ENCODE assay signal across 25 cellular contexts in genomic region chr13:27834095-27834494, GRCh38. TPM values are rescaled to one million over a fixed set of nuclear protein-coding genes. Genes with fewer than 3 reads are reported as not detected.
DNase-seq lines count a peak whose midpoint lies in the region; ATAC-seq and TF ChIP-seq lines count a peak whose summit lies in the region.
"Had no signal": no experiment of that assay in that cellular context is flagged by ENCODE, and none has a peak within 500 bp of the region (broad histone marks: within the 10 kb centered on the region; RNA-seq: fewer than 3 reads in every experiment).

No MANE protein-coding gene starts in this region.

- TF ChIP-seq EP300 in stomach (IDR thresholded peaks at IDR 0.05), result no peak

- WGBS in stomach, 5 donors, result 62 to 72% (median 68%) methylated on average over 6 of the region's 6 CpGs
- 61 to 79% (median 72%) methylated on average over 6 of the region's 6 CpGs for WGBS in spleen, 5 donors

- H3K27me3 ChIP-seq in SJCRH30, result peaks cover 13% of the 10 kb centered on the region
- peaks cover 0 to 70% (median 17%) of the 10 kb centered on the region in 3 donors for H3K27me3 ChIP-seq in stomach
- H3K27me3 ChIP-seq in spleen (replicated peaks in 1 of 7), result peaks cover 0 to 76% (median 22%) of the 10 kb centered on the region in 7 donors

- DNase-seq in NCI-H510A treated with DMSO at 0.1 percent for 48 hours (lab: John Stamatoyannopoulos, UW) (peak; percentile 16), NCI-H510A (lab: John Stamatoyannopoulos, UW) (no peak), cardiac septum (ENCODE audit: low spot score) (peak; percentile 58), left ventricle myocardium superior (no peak), SJCRH30 (peak; percentile 18 to 56), stomach (peak; percentile 11), spleen (no peak)
- DNase-seq: 8988T; ACHN; AML-193; BE2C; CD4-positive, alpha-beta T cell; CD8-positive, alpha-beta memory T cell; DMS 273 treated with DMSO at 0.1 percent for 48 hours; DMS79; EL; GDM1; GM23248; H7; HCEC 1CT had no signal

- TF ChIP-seq CTCF in stomach (IDR thresholded peaks at IDR 0.05) (no peak), spleen (IDR thresholded peaks at IDR 0.05 in 8 of 11, conservative IDR thresholded peaks at IDR 0.05 in 3 of 11) (no peak)

- no peak for TF ChIP-seq POLR2A in stomach (IDR thresholded peaks at IDR 0.05)
- no peak for TF ChIP-seq POLR2A in spleen (IDR thresholded peaks at IDR 0.05)

- H3K9me3 ChIP-seq in SJCRH30 (replicated peaks) (no peaks in the 10 kb centered on the region), stomach (no peaks in the 10 kb centered on the region), spleen (no peaks in the 10 kb centered on the region)
- H3K9me3 ChIP-seq: A549; BE2C; BLaER1 treated with 17β-estradiol and CSF1 and Interleukin-3, amounts not matched to agents 10 nM and 100 nM had no signal

- H3K4me1 ChIP-seq in SJCRH30 (no peaks in the 10 kb centered on the region), stomach (peaks cover 0 to 8% (median 6%) of the 10 kb centered on the region in 4 donors), spleen (peaks cover 0 to 10% (median 7%) of the 10 kb centered on the region in 6 donors)
- H3K4me1 ChIP-seq: A549, BE2C had no signal

- no peak overlapping the region for H3K27ac ChIP-seq in SJCRH30
- H3K27ac ChIP-seq in stomach, result no peak overlapping the region
- no peak overlapping the region for H3K27ac ChIP-seq in spleen
- H3K27ac ChIP-seq: A549; BLaER1 treated with 17β-estradiol and CSF1 and Interleukin-3, amounts not matched to agents 10 nM and 100 nM; GM23248 had no signal

- H3K4me3 ChIP-seq in SJCRH30 (no peak overlapping the region), stomach (no peak overlapping the region), spleen (no peak overlapping the region)
- H3K4me3 ChIP-seq: A549; BLaER1 treated with 17β-estradiol and CSF1 and Interleukin-3, amounts not matched to agents 10 nM and 100 nM; GM12878; GM23248 had no signal

- no peak for ATAC-seq in left ventricle myocardium superior
- ATAC-seq: A549, GM12878 had no signal

- intact Hi-C loops in cardiac septum (cut with DNase I), result no loop called here
- intact Hi-C loops in left ventricle myocardium superior (cut with micrococcal nuclease), result no loop called here
- intact Hi-C loops in stomach (cut with DNase I; ENCODE audit: low total_unique reads), result no loop called here
- intact Hi-C loops in spleen (cut with DNase I; ENCODE audit: low total_unique reads), result loop anchor here (10.0 kb wide), 1 partner anchor 121 kb away; no protein-coding TSS in a partner anchor

- H3K36me3 ChIP-seq in SJCRH30 (no peaks in the 10 kb centered on the region), stomach (no peaks in the 10 kb centered on the region), spleen (no peaks in the 10 kb centered on the region)
- H3K36me3 ChIP-seq: BE2C; BLaER1 treated with 17β-estradiol and CSF1 and Interleukin-3, amounts not matched to agents 10 nM and 100 nM had no signal

RNA-seq across cellular contexts. Expression of gene GSX1, which starts 41.8 kb away (rescaled TPM):
- not detected for total RNA-seq in cardiac septum
- total RNA-seq in left ventricle myocardium superior, result not detected
- total RNA-seq in SJCRH30 (2014; rRNA removed; shearing (Covaris generic)), result not detected in 2 replicates
- total RNA-seq in stomach, result not detected
- polyA plus RNA-seq in stomach, result not detected
- total RNA-seq in spleen, result not detected
- not detected for polyA plus RNA-seq in spleen
- total RNA-seq: CD4-positive, alpha-beta T cell; CD8-positive, alpha-beta memory T cell; GM12878; GM23248; H1; H7 had no signal
- polyA plus RNA-seq: A549; CD14-positive monocyte; CD8-positive, alpha-beta memory T cell; GM12878; GM23248; H1 had no signal

Comparison
In these comparisons a context has a peak if more than half of its experiments do, and no peak if none do; other contexts are left out.
1. DNase-seq: peak in NCI-H510A treated with DMSO at 0.1 percent for 48 hours (single experiment), cardiac septum (single experiment), SJCRH30 (2 of 2) and stomach (single experiment); none in NCI-H510A (single experiment), left ventricle myocardium superior (single experiment) and spleen (single experiment).